ENCODE assay signal across 1 cellular context in genomic region chr3:109920749-109921148, GRCh38.
TF ChIP-seq lines count a peak whose summit lies in the region.

No MANE protein-coding gene starts in this region.

TF ChIP-seq in SK-N-SH, 30 proteins besides CTCF, POLR2A, EP300 and RAD21 (continued from another document):
- no peak for TF ChIP-seq USF2 (IDR thresholded peaks at IDR 0.05; ENCODE audit: borderline replicate concordance, low read depth, low read length)
